Comparison of ENCODE assay signal across 8 cellular contexts in genomic region chr16:80527297-80527696, GRCh38. TPM values are rescaled to one million over a fixed set of nuclear protein-coding genes. Genes with fewer than 3 reads are reported as not detected.
DNase-seq lines count a peak whose midpoint lies in the region; ATAC-seq lines count a peak whose summit lies in the region.

No MANE protein-coding gene starts in this region.

- H3K36me3 Mint-ChIP-seq in CD4-positive, CD25-positive, alpha-beta regulatory T cell = no peaks in the 10 kb centered on the region
- H3K36me3 Mint-ChIP-seq in activated T-cell treated with anti-CD3 and anti-CD28 coated beads, Interleukin-2, amount 50 U/mL, for 72 hours (ENCODE audit: insufficient read depth in 2 of 2) = no peaks in the 10 kb centered on the region

- H3K4me1 ChIP-seq in CD4-positive, CD25-positive, alpha-beta regulatory T cell (ENCODE audit: control insufficient read depth, insufficient read depth, low read length, poor library complexity, severe bottlenecking) = no peaks in the 10 kb centered on the region

- no peak overlapping the region for H3K27ac ChIP-seq in CD4-positive, CD25-positive, alpha-beta regulatory T cell (ENCODE audit: insufficient read depth, low read length, poor library complexity, severe bottlenecking)

- no peak overlapping the region for H3K4me3 Mint-ChIP-seq in CD4-positive, CD25-positive, alpha-beta regulatory T cell
- H3K4me3 Mint-ChIP-seq in activated T-cell treated with anti-CD3 and anti-CD28 coated beads, Interleukin-2, amount 50 U/mL, for 72 hours = no peak overlapping the region

- H3K27me3 ChIP-seq in CD4-positive, CD25-positive, alpha-beta regulatory T cell (ENCODE audit: control insufficient read depth, insufficient read depth, low read length) = peaks cover 4% of the 10 kb centered on the region

- no peak overlapping the region for H3K4me3 ChIP-seq in CD4-positive, CD25-positive, alpha-beta regulatory T cell (ENCODE audit: low read depth, low read length)

- no peaks in the 10 kb centered on the region for H3K9me3 Mint-ChIP-seq in CD4-positive, CD25-positive, alpha-beta regulatory T cell
- no peaks in the 10 kb centered on the region for H3K9me3 Mint-ChIP-seq in activated T-cell treated with anti-CD3 and anti-CD28 coated beads, Interleukin-2, amount 50 U/mL, for 72 hours

- H3K27ac Mint-ChIP-seq in CD4-positive, CD25-positive, alpha-beta regulatory T cell = peak overlapping the region in 1 of 3 donors; percentile 58
- no peak overlapping the region for H3K27ac Mint-ChIP-seq in activated T-cell treated with anti-CD3 and anti-CD28 coated beads, Interleukin-2, amount 50 U/mL, for 72 hours

- peak in 1 of 2 donors; percentile 37 for ATAC-seq in CD4-positive, CD25-positive, alpha-beta regulatory T cell (ENCODE audit: low read depth in 2 of 2)
- ATAC-seq in GM19468 (IDR thresholded peaks at IDR 0.05; ENCODE audit: extremely low read depth, unreplicated experiment) (peak; percentile 52), HG02759 (IDR thresholded peaks at IDR 0.05; ENCODE audit: unreplicated experiment) (no peak), HG03457 (IDR thresholded peaks at IDR 0.05; ENCODE audit: unreplicated experiment) (no peak)
- peak; percentile 80 to 89 for ATAC-seq in activated T-cell treated with anti-CD3 and anti-CD28 coated beads, Interleukin-2, amount 50 U/mL, for 72 hours (replicated peaks in 1 of 2)

- peak in 2 of 3 donors; percentile 36 to 71 for DNase-seq in CD4-positive, CD25-positive, alpha-beta regulatory T cell
- peak; percentile 9 for DNase-seq in NCI-H524 treated with DMSO at 0.1 percent for 48 hours (lab: John Stamatoyannopoulos, UW)
- peak; percentile 65 to 72 for DNase-seq in activated T-cell treated with anti-CD3 and anti-CD28 coated beads, Interleukin-2, amount 50 U/mL, for 72 hours
- peak; percentile 51 for DNase-seq in kidney tubule cell (ENCODE audit: low spot score)
- DNase-seq in DMS79 treated with DMSO at 0.1 percent for 48 hours (lab: John Stamatoyannopoulos, UW) = no peak

- H3K4me1 Mint-ChIP-seq in CD4-positive, CD25-positive, alpha-beta regulatory T cell = peaks cover 0 to 10% (median 3%) of the 10 kb centered on the region in 4 donors
- no peaks in the 10 kb centered on the region for H3K4me1 Mint-ChIP-seq in activated T-cell treated with anti-CD3 and anti-CD28 coated beads, Interleukin-2, amount 50 U/mL, for 72 hours (ENCODE audit: low read depth)

- no peaks in the 10 kb centered on the region for H3K27me3 Mint-ChIP-seq in CD4-positive, CD25-positive, alpha-beta regulatory T cell
- H3K27me3 Mint-ChIP-seq in activated T-cell treated with anti-CD3 and anti-CD28 coated beads, Interleukin-2, amount 50 U/mL, for 72 hours (ENCODE audit: low read depth) = no peaks in the 10 kb centered on the region

- H3K9me3 ChIP-seq in CD4-positive, CD25-positive, alpha-beta regulatory T cell (ENCODE audit: control insufficient read depth in 2 of 2, low read length in 2 of 2) = no peaks in the 10 kb centered on the region

- no peaks in the 10 kb centered on the region for H3K36me3 ChIP-seq in CD4-positive, CD25-positive, alpha-beta regulatory T cell (ENCODE audit: control insufficient read depth, insufficient read depth, low read length)

RNA-seq across cellular contexts. Expression of gene DYNLRB2, which starts 13.5 kb away (rescaled TPM):
- total RNA-seq in CD4-positive, CD25-positive, alpha-beta regulatory T cell = not detected
- polyA plus RNA-seq in CD4-positive, CD25-positive, alpha-beta regulatory T cell = 1 to 10 TPM in 2 of 4 donors, under 1 TPM in 1, not detected in 1; 0.73 to 1.8 (median 1.6) TPM
- 1 to 10 TPM in 1 of 2 donors, not detected in 1; 1.5 TPM for total RNA-seq in activated T-cell treated with anti-CD3 and anti-CD28 coated beads, Interleukin-2, amount 50 U/mL, for 72 hours

Comparison
In these comparisons a context has a peak if more than half of its experiments do, and no peak if none do; other contexts are left out.
1. ATAC-seq: peak in GM19468 (single experiment) and activated T-cell treated with anti-CD3 and anti-CD28 coated beads, Interleukin-2, amount 50 U/mL, for 72 hours (2 of 2); none in HG02759 (single experiment) and HG03457 (single experiment).